In genomic region chr10:52053522-52053921, GRCh38 we compare ENCODE assay signal across 37 cellular contexts.
"Had no signal": no experiment of that assay in that cellular context is flagged by ENCODE, and none has a peak within 500 bp of the region (broad histone marks: within the 10 kb centered on the region; RNA-seq: fewer than 3 reads in every experiment).

No MANE protein-coding gene starts in this region.

- H3K4me1 ChIP-seq: adrenal gland, ascending aorta, body of pancreas, breast epithelium had no signal

- H3K9me3 Mint-ChIP-seq: activated naive CD4-positive, alpha-beta T cell treated with anti-CD3 and anti-CD28 coated beads for 36 hours; activated naive CD4-positive, alpha-beta T cell treated with anti-CD3 and anti-CD28 coated beads, Interleukin-2, amount 10 ng/mL, durations not matched to agents 7 days and 5 days; activated naive CD4-positive, alpha-beta T cell treated with anti-CD3 and anti-CD28 coated beads, Interleukin-2, amount 50 U/mL, for 24 hours; activated naive CD8-positive, alpha-beta T cell treated with anti-CD3 and anti-CD28 coated beads for 36 hours; activated naive CD8-positive, alpha-beta T cell treated with anti-CD3 and anti-CD28 coated beads, Interleukin-2, amount 10 ng/mL, durations not matched to agents 7 days and 5 days; activated T-cell treated with anti-CD3 and anti-CD28 coated beads, Interleukin-2, amount 50 U/mL, for 24 hours; activated T-cell treated with anti-CD3 and anti-CD28 coated beads, Interleukin-2, amount 50 U/mL, for 4 hours; activated T-helper 1 cell treated with anti-CD3 and anti-CD28 coated beads, Interleukin-12 subunit alpha, Interleukin-12 subunit beta, Interleukin-2, Interleukin-4 antibody, amounts not matched to agents 30 ng/mL and 10 ng/mL and 1 ng/mL, durations not matched to agents 14 hours and 24 hours and 36 hours; activated T-helper 17 cell treated with anti-CD3 and anti-CD28 coated beads, Interleukin-2, amount 50 U/mL, for 72 hours; activated T-helper 2 cell treated with anti-CD3 and anti-CD28 coated beads, Interferon-gamma antibody, Interleukin-2, Interleukin-4, amounts not matched to agents 10 μg/mL and 5 μg/mL and 100 μg/mL, durations not matched to agents 14 hours and 24 hours and 36 hours; brain had no signal

- H3K9me3 ChIP-seq: adrenal gland, ascending aorta, body of pancreas, breast epithelium had no signal

- H3K36me3 Mint-ChIP-seq: activated naive CD4-positive, alpha-beta T cell treated with anti-CD3 and anti-CD28 coated beads, Interleukin-2, amount 10 ng/mL, durations not matched to agents 7 days and 5 days; activated naive CD4-positive, alpha-beta T cell treated with anti-CD3 and anti-CD28 coated beads, Interleukin-2, amount 50 U/mL, for 24 hours; activated naive CD4-positive, alpha-beta T cell treated with anti-CD3 and anti-CD28 coated beads, Interleukin-2, amount 50 U/mL, for 72 hours; activated naive CD8-positive, alpha-beta T cell; activated naive CD8-positive, alpha-beta T cell treated with anti-CD3 and anti-CD28 coated beads for 36 hours; activated naive CD8-positive, alpha-beta T cell treated with anti-CD3 and anti-CD28 coated beads, Interleukin-2, amount 10 ng/mL, durations not matched to agents 7 days and 5 days; brain had no signal

- H3K36me3 ChIP-seq: adrenal gland, brain microvascular endothelial cell, breast epithelium, cardiac muscle cell had no signal

- H3K4me3 ChIP-seq: adrenal gland, ascending aorta, body of pancreas, breast epithelium, cardiac muscle cell had no signal

- H3K27ac Mint-ChIP-seq: activated naive CD4-positive, alpha-beta T cell treated with anti-CD3 and anti-CD28 coated beads for 36 hours; activated naive CD4-positive, alpha-beta T cell treated with anti-CD3 and anti-CD28 coated beads, Interleukin-2, amount 10 ng/mL, durations not matched to agents 7 days and 5 days; activated naive CD4-positive, alpha-beta T cell treated with anti-CD3 and anti-CD28 coated beads, Interleukin-2, amount 50 U/mL, for 24 hours; activated naive CD4-positive, alpha-beta T cell treated with anti-CD3 and anti-CD28 coated beads, Interleukin-2, amount 50 U/mL, for 72 hours; activated naive CD8-positive, alpha-beta T cell; activated naive CD8-positive, alpha-beta T cell treated with anti-CD3 and anti-CD28 coated beads for 36 hours; activated naive CD8-positive, alpha-beta T cell treated with anti-CD3 and anti-CD28 coated beads, Interleukin-2, amount 10 ng/mL, durations not matched to agents 7 days and 5 days; activated T-cell treated with anti-CD3 and anti-CD28 coated beads, Interleukin-2, amount 50 U/mL, for 24 hours; activated T-cell treated with anti-CD3 and anti-CD28 coated beads, Interleukin-2, amount 50 U/mL, for 72 hours; activated T-helper 1 cell treated with anti-CD3 and anti-CD28 coated beads, Interleukin-12 subunit alpha, Interleukin-12 subunit beta, Interleukin-2, Interleukin-4 antibody, amounts not matched to agents 30 ng/mL and 10 ng/mL and 1 ng/mL, durations not matched to agents 14 hours and 24 hours and 36 hours; activated T-helper 17 cell treated with anti-CD3 and anti-CD28 coated beads, Interleukin-2, amount 50 U/mL, for 72 hours; activated T-helper 2 cell treated with anti-CD3 and anti-CD28 coated beads, Interferon-gamma antibody, Interleukin-2, Interleukin-4, amounts not matched to agents 10 μg/mL and 5 μg/mL and 100 μg/mL, durations not matched to agents 14 hours and 24 hours and 36 hours had no signal

- H3K4me1 Mint-ChIP-seq: activated naive CD4-positive, alpha-beta T cell treated with anti-CD3 and anti-CD28 coated beads, Interleukin-2, amount 10 ng/mL, durations not matched to agents 7 days and 5 days; activated naive CD4-positive, alpha-beta T cell treated with anti-CD3 and anti-CD28 coated beads, Interleukin-2, amount 50 U/mL, for 24 hours; activated naive CD8-positive, alpha-beta T cell treated with anti-CD3 and anti-CD28 coated beads for 36 hours; activated naive CD8-positive, alpha-beta T cell treated with anti-CD3 and anti-CD28 coated beads, Interleukin-2, amount 10 ng/mL, durations not matched to agents 7 days and 5 days; activated T-helper 17 cell treated with anti-CD3 and anti-CD28 coated beads, Interleukin-2, amount 50 U/mL, for 72 hours; central memory CD8-positive, alpha-beta T cell had no signal

- ATAC-seq: activated naive CD4-positive, alpha-beta T cell treated with anti-CD3 and anti-CD28 coated beads, Interleukin-2, amount 50 U/mL, for 72 hours; activated T-cell treated with anti-CD3 and anti-CD28 coated beads, Interleukin-2, amount 50 U/mL, for 4 hours; activated T-cell treated with anti-CD3 and anti-CD28 coated beads, Interleukin-2, amount 50 U/mL, for 72 hours; activated T-helper 17 cell treated with anti-CD3 and anti-CD28 coated beads, Interleukin-2, amount 50 U/mL, for 72 hours; body of pancreas had no signal

- H3K4me3 Mint-ChIP-seq: activated naive CD4-positive, alpha-beta T cell treated with anti-CD3 and anti-CD28 coated beads for 36 hours; activated naive CD4-positive, alpha-beta T cell treated with anti-CD3 and anti-CD28 coated beads, Interleukin-2, amount 10 ng/mL, durations not matched to agents 7 days and 5 days; activated naive CD4-positive, alpha-beta T cell treated with anti-CD3 and anti-CD28 coated beads, Interleukin-2, amount 50 U/mL, for 24 hours; activated naive CD8-positive, alpha-beta T cell; activated naive CD8-positive, alpha-beta T cell treated with anti-CD3 and anti-CD28 coated beads for 36 hours; activated naive CD8-positive, alpha-beta T cell treated with anti-CD3 and anti-CD28 coated beads, Interleukin-2, amount 10 ng/mL, durations not matched to agents 7 days and 5 days; activated T-cell treated with anti-CD3 and anti-CD28 coated beads, Interleukin-2, amount 50 U/mL, for 24 hours; activated T-cell treated with anti-CD3 and anti-CD28 coated beads, Interleukin-2, amount 50 U/mL, for 4 hours; activated T-cell treated with anti-CD3 and anti-CD28 coated beads, Interleukin-2, amount 50 U/mL, for 72 hours; activated T-helper 1 cell treated with anti-CD3 and anti-CD28 coated beads, Interleukin-12 subunit alpha, Interleukin-12 subunit beta, Interleukin-2, Interleukin-4 antibody, amounts not matched to agents 30 ng/mL and 10 ng/mL and 1 ng/mL, durations not matched to agents 14 hours and 24 hours and 36 hours; activated T-helper 17 cell treated with anti-CD3 and anti-CD28 coated beads, Interleukin-2, amount 50 U/mL, for 72 hours; brain; central memory CD8-positive, alpha-beta T cell had no signal

- DNase-seq: activated effector memory CD4-positive, alpha-beta T cell treated with anti-CD3 and anti-CD28 coated beads, Interleukin-2, amount 50 U/mL, for 16 hours; activated effector memory CD4-positive, alpha-beta T cell treated with Interleukin-2 at 50 U/mL for 16 hours; activated gamma-delta T cell; activated gamma-delta T cell treated with Interleukin-2 at 50 U/mL for 16 hours; activated naive CD4-positive, alpha-beta T cell; activated naive CD4-positive, alpha-beta T cell treated with anti-CD3 and anti-CD28 coated beads for 36 hours; activated naive CD4-positive, alpha-beta T cell treated with anti-CD3 and anti-CD28 coated beads, Interleukin-2, amount 10 ng/mL, durations not matched to agents 7 days and 5 days; activated naive CD4-positive, alpha-beta T cell treated with anti-CD3 and anti-CD28 coated beads, Interleukin-2, amount 50 U/mL, for 16 hours; activated naive CD4-positive, alpha-beta T cell treated with Interleukin-2 at 50 U/mL for 16 hours; activated naive CD8-positive, alpha-beta T cell treated with anti-CD3 and anti-CD28 coated beads for 36 hours; activated naive CD8-positive, alpha-beta T cell treated with anti-CD3 and anti-CD28 coated beads, Interleukin-2, amount 10 ng/mL, durations not matched to agents 7 days and 5 days; activated T-cell treated with anti-CD3 and anti-CD28 coated beads, Interleukin-2, amount 50 U/mL, for 1 hour; activated T-cell treated with anti-CD3 and anti-CD28 coated beads, Interleukin-2, amount 50 U/mL, for 24 hours; activated T-cell treated with anti-CD3 and anti-CD28 coated beads, Interleukin-2, amount 50 U/mL, for 4 hours; activated T-cell treated with anti-CD3 and anti-CD28 coated beads, Interleukin-2, amount 50 U/mL, for 48 hours; activated T-cell treated with anti-CD3 and anti-CD28 coated beads, Interleukin-2, amount 50 U/mL, for 72 hours; adrenal gland; amniotic stem cell; amygdala; anterior cingulate cortex; aorta; body of pancreas; brain microvascular endothelial cell; caudate nucleus; central memory CD4-positive, alpha-beta T cell; cerebellar nuclear complex had no signal

- H3K27ac ChIP-seq: adrenal gland, ascending aorta, body of pancreas, brain microvascular endothelial cell, breast epithelium, cardiac muscle cell had no signal

- H3K27me3 Mint-ChIP-seq: activated naive CD4-positive, alpha-beta T cell treated with anti-CD3 and anti-CD28 coated beads, Interleukin-2, amount 10 ng/mL, durations not matched to agents 7 days and 5 days; activated naive CD4-positive, alpha-beta T cell treated with anti-CD3 and anti-CD28 coated beads, Interleukin-2, amount 50 U/mL, for 24 hours; activated naive CD8-positive, alpha-beta T cell; activated naive CD8-positive, alpha-beta T cell treated with anti-CD3 and anti-CD28 coated beads for 36 hours; activated naive CD8-positive, alpha-beta T cell treated with anti-CD3 and anti-CD28 coated beads, Interleukin-2, amount 10 ng/mL, durations not matched to agents 7 days and 5 days; activated T-cell treated with anti-CD3 and anti-CD28 coated beads, Interleukin-2, amount 50 U/mL, for 24 hours; activated T-helper 17 cell treated with anti-CD3 and anti-CD28 coated beads, Interleukin-2, amount 50 U/mL, for 72 hours; brain; central memory CD8-positive, alpha-beta T cell had no signal
